ENCODE assay signal across 9 cellular contexts in genomic region chr2:70901235-70902066, GRCh38. TPM values are rescaled to one million over a fixed set of nuclear protein-coding genes. Genes with fewer than 3 reads are reported as not detected.
DNase-seq lines count a peak whose midpoint lies in the region; ATAC-seq and TF ChIP-seq lines count a peak whose summit lies in the region.
"Had no signal": no experiment of that assay in that cellular context is flagged by ENCODE, and none has a peak within 500 bp of the region (broad histone marks: within the 10 kb centered on the region; RNA-seq: fewer than 3 reads in every experiment).

No MANE protein-coding gene starts in this region.

- 4% methylated on average over 75 of the region's 77 CpGs for WGBS in hepatocyte (ENCODE audit: low lambda C conversion rate, missing lambda C conversion rate)

- no peak overlapping the region for H3K27ac ChIP-seq in hepatocyte

- ATAC-seq in GM21526 (IDR thresholded peaks at IDR 0.05; ENCODE audit: low FRiP score, unreplicated experiment) (no peak), HG03175 (IDR thresholded peaks at IDR 0.05; ENCODE audit: unreplicated experiment) (no peak)

- peaks cover 8% of the 10 kb centered on the region for H3K4me1 Mint-ChIP-seq in activated T-helper 2 cell treated with anti-CD3 and anti-CD28 coated beads, Interferon-gamma antibody, Interleukin-2, Interleukin-4, amounts not matched to agents 10 μg/mL and 5 μg/mL and 100 μg/mL, durations not matched to agents 14 hours and 24 hours and 36 hours (ENCODE audit: low read depth)

- H3K4me3 Mint-ChIP-seq in activated T-helper 2 cell treated with anti-CD3 and anti-CD28 coated beads, Interferon-gamma antibody, Interleukin-2, Interleukin-4, amounts not matched to agents 10 μg/mL and 5 μg/mL and 100 μg/mL, durations not matched to agents 14 hours and 24 hours and 36 hours (ENCODE audit: low read depth) = peak overlapping the region; percentile 54

- in situ Hi-C loops in GM13977 (cut with MboI; ENCODE audit: low pct_unique_long_range_greater_than_20kb, low sequenced_read_pairs, unreplicated experiment) = no loop called here

- peak overlapping the region; percentile 84 for H2AFZ ChIP-seq in hepatocyte

- H3K79me2 ChIP-seq in hepatocyte = no peaks in the 10 kb centered on the region

- H3K4me1 ChIP-seq in hepatocyte (ENCODE audit: insufficient read depth) = peaks cover 13% of the 10 kb centered on the region

- H3K4me2 ChIP-seq in hepatocyte = peak overlapping the region; percentile 94

- no peaks in the 10 kb centered on the region for H3K9me3 ChIP-seq in hepatocyte (ENCODE audit: low read depth)

- DNase-seq in AG09309 (ENCODE audit: low read depth) (no peak), HFF-Myc (ENCODE audit: extremely low read depth, low read depth) (no peak), hepatocyte (ENCODE audit: low spot score) (peak; percentile 15), skeletal muscle cell (ENCODE audit: low read depth) (no peak), GM13977 (ENCODE audit: low spot score) (no peak)
- DNase-seq in activated T-helper 2 cell treated with anti-CD3 and anti-CD28 coated beads, Interferon-gamma antibody, Interleukin-2, Interleukin-4, amounts not matched to agents 10 μg/mL and 5 μg/mL and 100 μg/mL, durations not matched to agents 14 hours and 24 hours and 36 hours (ENCODE audit: low spot score) = no peak

- H3K9me2 ChIP-seq in hepatocyte (replicated peaks; ENCODE audit: insufficient read depth) = no peaks in the 10 kb centered on the region

- intact Hi-C loops in activated T-helper 2 cell treated with anti-CD3 and anti-CD28 coated beads, Interferon-gamma antibody, Interleukin-2, Interleukin-4, amounts not matched to agents 10 μg/mL and 5 μg/mL and 100 μg/mL, durations not matched to agents 14 hours and 24 hours and 36 hours (cut with micrococcal nuclease) = no loop called here

- H3K4me3 ChIP-seq in AG09309 (ENCODE audit: control insufficient read depth, low read depth, low read length) = peak overlapping the region; percentile 84
- peak overlapping the region; percentile 51 for H3K4me3 ChIP-seq in HFF-Myc (replicated peaks; ENCODE audit: low read depth, low read length)
- H3K4me3 ChIP-seq in hepatocyte = peak overlapping the region; percentile 23
- H3K4me3 ChIP-seq in skeletal muscle cell (ENCODE audit: low read depth, low read length) = peak overlapping the region; percentile 66

- H3K27me3 ChIP-seq in hepatocyte = peaks cover 98% of the 10 kb centered on the region

- H3K36me3 ChIP-seq in hepatocyte (replicated peaks; ENCODE audit: insufficient read depth, low read depth) = no peaks in the 10 kb centered on the region

- H3K27ac Mint-ChIP-seq in activated T-helper 2 cell treated with anti-CD3 and anti-CD28 coated beads, Interferon-gamma antibody, Interleukin-2, Interleukin-4, amounts not matched to agents 10 μg/mL and 5 μg/mL and 100 μg/mL, durations not matched to agents 14 hours and 24 hours and 36 hours = no peak overlapping the region

- no peaks in the 10 kb centered on the region for H3K36me3 Mint-ChIP-seq in activated T-helper 2 cell treated with anti-CD3 and anti-CD28 coated beads, Interferon-gamma antibody, Interleukin-2, Interleukin-4, amounts not matched to agents 10 μg/mL and 5 μg/mL and 100 μg/mL, durations not matched to agents 14 hours and 24 hours and 36 hours (ENCODE audit: low read depth)

- peaks cover 92% of the 10 kb centered on the region for H3K27me3 Mint-ChIP-seq in activated T-helper 2 cell treated with anti-CD3 and anti-CD28 coated beads, Interferon-gamma antibody, Interleukin-2, Interleukin-4, amounts not matched to agents 10 μg/mL and 5 μg/mL and 100 μg/mL, durations not matched to agents 14 hours and 24 hours and 36 hours (ENCODE audit: low read depth)

- no peaks in the 10 kb centered on the region for H4K20me1 ChIP-seq in hepatocyte (ENCODE audit: insufficient read depth, poor library complexity, severe bottlenecking)

- no peaks in the 10 kb centered on the region for H3K9me3 Mint-ChIP-seq in activated T-helper 2 cell treated with anti-CD3 and anti-CD28 coated beads, Interferon-gamma antibody, Interleukin-2, Interleukin-4, amounts not matched to agents 10 μg/mL and 5 μg/mL and 100 μg/mL, durations not matched to agents 14 hours and 24 hours and 36 hours

- no peak for TF ChIP-seq CTCF in AG09309 (IDR thresholded peaks at IDR 0.05; ENCODE audit: control insufficient read depth, insufficient read depth, low read depth, low read length, missing control alignments)
- no peak for TF ChIP-seq CTCF in HFF-Myc (IDR thresholded peaks at IDR 0.05; ENCODE audit: low read depth, low read length, missing control alignments)
- no peak for TF ChIP-seq CTCF in hepatocyte (IDR thresholded peaks at IDR 0.05; ENCODE audit: poor library complexity)
- no peak for TF ChIP-seq CTCF in GM13977 (IDR thresholded peaks at IDR 0.05; ENCODE audit: extremely low read depth, insufficient read depth, missing control alignments)

RNA-seq across cellular contexts. Expression of gene VAX2, which starts 1.1 kb away (rescaled TPM):
- not detected in 2 replicates for total RNA-seq in activated T-helper 2 cell treated with anti-CD3 and anti-CD28 coated beads, Interferon-gamma antibody, Interleukin-2, Interleukin-4, amounts not matched to agents 10 μg/mL and 5 μg/mL and 100 μg/mL, durations not matched to agents 14 hours and 24 hours and 36 hours
- total RNA-seq in hepatocyte = 0.20 and 0.52 TPM in 2 replicates
- polyA plus RNA-seq in hepatocyte = 0.23 and 1.2 TPM in 2 replicates

RNA-seq across cellular contexts. Expression of gene ATP6V1B1, which starts 34.2 kb away (rescaled TPM):
- not detected in 2 replicates for total RNA-seq in activated T-helper 2 cell treated with anti-CD3 and anti-CD28 coated beads, Interferon-gamma antibody, Interleukin-2, Interleukin-4, amounts not matched to agents 10 μg/mL and 5 μg/mL and 100 μg/mL, durations not matched to agents 14 hours and 24 hours and 36 hours
- total RNA-seq in hepatocyte = 0.84 and 1.7 TPM in 2 replicates
- polyA plus RNA-seq in hepatocyte = 2.9 and 4.0 TPM in 2 replicates
- total RNA-seq: glomerular endothelial cell had no signal

Comparison
In these comparisons a context has a peak if more than half of its experiments do, and no peak if none do; other contexts are left out.
1. H3K4me3 ChIP-seq: peak in every context shown above with its lines; median percentile 84 in AG09309; 66 in skeletal muscle cell; 51 in HFF-Myc; 23 in hepatocyte.